ENCODE assay signal across 16 cellular contexts in genomic region chr2:62685986-62686625, GRCh38.
"Had no signal": no experiment of that assay in that cellular context is flagged by ENCODE, and none has a peak within 500 bp of the region (broad histone marks: within the 10 kb centered on the region; RNA-seq: fewer than 3 reads in every experiment).

No MANE protein-coding gene starts in this region.

- DNase-seq: activated CD4-positive, alpha-beta T cell treated with anti-CD3 and anti-CD28 coated beads for 4 hours; activated CD8-positive, alpha-beta T cell treated with anti-CD3 and anti-CD28 coated beads for 36 hours; activated gamma-delta T cell treated with Interleukin-2 at 50 U/mL for 16 hours; amniotic stem cell; dorsolateral prefrontal cortex; endodermal cell; erythroblast; left lung; stimulated activated CD4-positive, alpha-beta T cell treated with anti-CD3 and anti-CD28 coated beads, Interleukin-12 subunit alpha, Interleukin-12 subunit beta, amount 100 ng/mL, for 4 hours; stimulated activated CD4-positive, alpha-beta T cell treated with anti-CD3 and anti-CD28 coated beads, Interleukin-2, amount 100 ng/mL, for 24 hours; T-helper 17 cell; upper lobe of right lung had no signal

- H3K27ac ChIP-seq: dorsolateral prefrontal cortex, left lung, thoracic aorta, upper lobe of right lung had no signal

- H3K36me3 ChIP-seq: left lung, thoracic aorta, upper lobe of right lung had no signal

- H3K27me3 ChIP-seq: dorsolateral prefrontal cortex, left lung, upper lobe of right lung had no signal

- H3K4me3 ChIP-seq: left lung, thoracic aorta, upper lobe of right lung had no signal

- ATAC-seq: activated CD8-positive, alpha-beta T cell treated with anti-CD3 and anti-CD28 coated beads for 36 hours; left lung; natural killer cell treated with Interleukin-12 subunit alpha and Interleukin-12 subunit beta and Interleukin-15 and Interleukin-18, amount 100 ng/mL, for 72 hours; sciatic nerve; T-helper 17 cell; upper lobe of right lung had no signal

- H3K9me3 ChIP-seq: left lung, thoracic aorta, upper lobe of right lung had no signal

- H3K4me1 ChIP-seq: left lung, upper lobe of right lung had no signal

- FAIRE-seq: islet of Langerhans had no signal
